Comparison of ENCODE assay signal across 8 cellular contexts in the genomic region with DNA sequence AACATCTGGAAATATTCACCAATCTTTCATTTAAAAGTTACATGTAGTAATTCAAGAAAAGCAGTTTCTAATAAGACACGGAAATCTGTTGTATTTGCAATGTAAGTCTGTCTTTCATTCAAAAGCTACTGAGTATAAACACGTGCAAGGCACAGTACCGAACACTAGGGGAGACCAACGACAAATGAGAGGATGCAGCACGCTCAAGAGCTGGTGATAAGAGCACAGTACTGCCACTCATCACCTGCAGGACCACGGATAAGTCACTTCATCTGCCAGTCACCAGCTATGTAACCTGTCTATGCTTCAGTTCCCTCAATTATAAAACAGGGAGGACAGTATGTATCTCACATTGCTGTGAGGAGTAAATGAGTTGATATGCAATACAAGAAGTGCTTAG.
A peak's percentile ranks its signal among the peaks of the same experiment; 100 is the strongest.
DNase-seq lines count a peak whose midpoint lies in the region; ATAC-seq and TF ChIP-seq lines count a peak whose summit lies in the region.

No MANE protein-coding gene starts in this region.

- H3K27ac ChIP-seq in cardiac muscle cell = no peak overlapping the region

- H3K36me3 Mint-ChIP-seq in activated CD8-positive, alpha-beta memory T cell treated with anti-CD3 and anti-CD28 coated beads, Interleukin-2, amount 10 ng/mL, durations not matched to agents 7 days and 5 days = peaks cover 9% of the 10 kb centered on the region

- H3K9me3 Mint-ChIP-seq in activated CD8-positive, alpha-beta memory T cell treated with anti-CD3 and anti-CD28 coated beads, Interleukin-2, amount 10 ng/mL, durations not matched to agents 7 days and 5 days (ENCODE audit: low read depth) = no peaks in the 10 kb centered on the region

- H3K4me1 ChIP-seq in cardiac muscle cell (ENCODE audit: low read depth) = no peaks in the 10 kb centered on the region

- peak; percentile 63 for DNase-seq in activated CD8-positive, alpha-beta memory T cell treated with anti-CD3 and anti-CD28 coated beads, Interleukin-2, amount 10 ng/mL, durations not matched to agents 7 days and 5 days
- no peak for DNase-seq in activated CD8-positive, alpha-beta memory T cell treated with anti-CD3 and anti-CD28 coated beads, Interleukin-2, amount 50 U/mL, for 48 hours
- DNase-seq in NAMALWA (ENCODE audit: low spot score) = peak; percentile 85
- DNase-seq in activated T-cell treated with anti-CD3 and anti-CD28 coated beads for 1 hour (ENCODE audit: low read depth) = peak; percentile 17
- peak; percentile 2 to 68 for DNase-seq in cardiac muscle cell (ENCODE audit: low read depth in 1 of 2, low spot score in 1 of 2)
- peak; percentile 6 to 7 for DNase-seq in stimulated activated CD8-positive, alpha-beta memory T cell treated with anti-CD3 and anti-CD28 coated beads, Interleukin-7, amount 100 ng/mL, for 4 hours (ENCODE audit: low read depth in 2 of 2)
- DNase-seq in SKM-1 treated with dmso at 0.1 percent for 144 hours (lab: John Stamatoyannopoulos, UW; ENCODE audit: unreplicated experiment) = no peak

- H3K4me3 Mint-ChIP-seq in activated CD8-positive, alpha-beta memory T cell treated with anti-CD3 and anti-CD28 coated beads, Interleukin-2, amount 10 ng/mL, durations not matched to agents 7 days and 5 days = no peak overlapping the region

- H3K4me1 Mint-ChIP-seq in activated CD8-positive, alpha-beta memory T cell treated with anti-CD3 and anti-CD28 coated beads, Interleukin-2, amount 10 ng/mL, durations not matched to agents 7 days and 5 days = peaks cover 4% of the 10 kb centered on the region

- TF ChIP-seq CTCF in cardiac muscle cell (IDR thresholded peaks at IDR 0.05; ENCODE audit: low read depth, low read length) = no peak

- peak; percentile 99 for ATAC-seq in activated CD8-positive, alpha-beta memory T cell treated with anti-CD3 and anti-CD28 coated beads, Interleukin-2, amount 10 ng/mL, durations not matched to agents 7 days and 5 days
- ATAC-seq in GM19397 (IDR thresholded peaks at IDR 0.05; ENCODE audit: unreplicated experiment) = no peak

- no peaks in the 10 kb centered on the region for H3K27me3 ChIP-seq in cardiac muscle cell

- CTCF ChIA-PET in activated CD8-positive, alpha-beta memory T cell treated with anti-CD3 and anti-CD28 coated beads, Interleukin-2, amount 10 ng/mL, durations not matched to agents 7 days and 5 days (lab: Charles Lee) = interaction anchor here (1.0 kb wide), 1 partner anchor 88 kb away, joined by 4 read pairs; no protein-coding TSS in a partner anchor

- no peak overlapping the region for H3K27ac Mint-ChIP-seq in activated CD8-positive, alpha-beta memory T cell treated with anti-CD3 and anti-CD28 coated beads, Interleukin-2, amount 10 ng/mL, durations not matched to agents 7 days and 5 days

- H3K9me3 ChIP-seq in cardiac muscle cell (ENCODE audit: low read depth) = no peaks in the 10 kb centered on the region

- no peak overlapping the region for H3K4me3 ChIP-seq in cardiac muscle cell

- no peaks in the 10 kb centered on the region for H3K27me3 Mint-ChIP-seq in activated CD8-positive, alpha-beta memory T cell treated with anti-CD3 and anti-CD28 coated beads, Interleukin-2, amount 10 ng/mL, durations not matched to agents 7 days and 5 days

- peaks cover 9% of the 10 kb centered on the region for H3K36me3 ChIP-seq in cardiac muscle cell

Comparison
In these comparisons a context has a peak if more than half of its experiments do, and no peak if none do; other contexts are left out.
1. DNase-seq: peak in activated CD8-positive, alpha-beta memory T cell treated with anti-CD3 and anti-CD28 coated beads, Interleukin-2, amount 10 ng/mL, durations not matched to agents 7 days and 5 days (single experiment), NAMALWA (single experiment), activated T-cell treated with anti-CD3 and anti-CD28 coated beads for 1 hour (single experiment), cardiac muscle cell (2 of 2) and stimulated activated CD8-positive, alpha-beta memory T cell treated with anti-CD3 and anti-CD28 coated beads, Interleukin-7, amount 100 ng/mL, for 4 hours (2 of 2); none in activated CD8-positive, alpha-beta memory T cell treated with anti-CD3 and anti-CD28 coated beads, Interleukin-2, amount 50 U/mL, for 48 hours (single experiment) and SKM-1 treated with dmso at 0.1 percent for 144 hours (single experiment).